In the genomic region with DNA sequence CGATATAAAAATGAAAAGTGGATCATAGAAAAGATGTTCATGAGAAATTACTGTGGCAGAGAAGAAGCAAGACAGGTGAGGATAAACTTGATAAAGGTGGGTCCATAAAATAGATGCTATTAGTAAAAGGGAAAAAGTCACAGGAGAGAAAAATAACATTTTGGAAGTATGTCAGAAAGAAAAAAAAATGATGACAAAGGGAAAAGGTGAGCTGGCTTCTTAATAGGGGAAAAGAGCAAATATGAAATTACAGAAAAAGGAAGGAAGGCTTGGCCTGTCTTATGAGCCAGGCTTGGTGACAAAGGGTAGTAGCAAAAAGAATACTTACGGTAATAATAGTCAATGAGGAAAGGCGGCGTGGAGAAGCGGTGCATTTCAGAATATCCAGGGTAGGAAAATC, we compare ENCODE assay signal across 35 cellular contexts.
"Had no signal": no experiment of that assay in that cellular context is flagged by ENCODE, and none has a peak within 500 bp of the region (broad histone marks: within the 10 kb centered on the region; RNA-seq: fewer than 3 reads in every experiment).

No MANE protein-coding gene starts in this region.

- DNase-seq: Karpas-422, Kasumi-1, MG63, MM.1S, MV-4-11, NCI-H1048, NCI-H1092, NCI-H1092 treated with DMSO at 0.1 percent for 48 hours, NCI-H1105, NCI-H1105 treated with DMSO at 0.1 percent for 48 hours, NCI-H1417, NCI-H1417 treated with DMSO at 0.1 percent for 48 hours, NCI-H1436, NCI-H1436 treated with DMSO at 0.1 percent for 48 hours, NCI-H146, NCI-H1694, NCI-H1694 treated with DMSO at 0.1 percent for 48 hours, NCI-H187, NCI-H187 treated with DMSO at 0.1 percent for 48 hours, NCI-H1930, NCI-H2029, NCI-H2029 treated with DMSO at 0.1 percent for 48 hours, NCI-H2081, NCI-H2081 treated with DMSO at 0.1 percent for 48 hours, NCI-H2107, NCI-H2171, NCI-H2171 treated with DMSO at 0.1 percent for 48 hours, NCI-H2227 treated with DMSO at 0.1 percent for 48 hours, NCI-H226, NCI-H345, NCI-H446, NCI-H446 treated with DMSO at 0.1 percent for 48 hours, NCI-H510A, NCI-H524, NCI-H524 treated with DMSO at 0.1 percent for 48 hours had no signal

- H3K9me3 ChIP-seq: MG63 had no signal

- H3K36me3 ChIP-seq: MG63 had no signal

- H3K4me3 ChIP-seq: MG63 had no signal

- H3K27me3 ChIP-seq: MG63 had no signal
